In genomic region chr11:8803973-8804372, GRCh38 we compare ENCODE assay signal across 1 cellular context.
TF ChIP-seq lines count a peak whose summit lies in the region.

No MANE protein-coding gene starts in this region.

TF ChIP-seq in HepG2, 621 proteins besides CTCF, POLR2A, EP300 and RAD21 (continued from another document):
- TF ChIP-seq, protein P1, sequence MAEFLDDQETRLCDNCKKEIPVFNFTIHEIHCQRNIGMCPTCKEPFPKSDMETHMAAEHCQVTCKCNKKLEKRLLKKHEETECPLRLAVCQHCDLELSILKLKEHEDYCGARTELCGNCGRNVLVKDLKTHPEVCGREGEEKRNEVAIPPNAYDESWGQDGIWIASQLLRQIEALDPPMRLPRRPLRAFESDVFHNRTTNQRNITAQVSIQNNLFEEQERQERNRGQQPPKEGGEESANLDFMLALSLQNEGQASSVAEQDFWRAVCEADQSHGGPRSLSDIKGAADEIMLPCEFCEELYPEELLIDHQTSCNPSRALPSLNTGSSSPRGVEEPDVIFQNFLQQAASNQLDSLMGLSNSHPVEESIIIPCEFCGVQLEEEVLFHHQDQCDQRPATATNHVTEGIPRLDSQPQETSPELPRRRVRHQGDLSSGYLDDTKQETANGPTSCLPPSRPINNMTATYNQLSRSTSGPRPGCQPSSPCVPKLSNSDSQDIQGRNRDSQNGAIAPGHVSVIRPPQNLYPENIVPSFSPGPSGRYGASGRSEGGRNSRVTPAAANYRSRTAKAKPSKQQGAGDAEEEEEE (CRISPR knock-in tag; IDR thresholded peaks at IDR 0.05; ENCODE audit: borderline replicate concordance) = no peak
